In genomic region chr16:7185689-7186088, GRCh38 we compare ENCODE assay signal across 17 cellular contexts.
"Had no signal": no experiment of that assay in that cellular context is flagged by ENCODE, and none has a peak within 500 bp of the region (broad histone marks: within the 10 kb centered on the region; RNA-seq: fewer than 3 reads in every experiment).

No MANE protein-coding gene starts in this region.

- H3K27me3 Mint-ChIP-seq: stimulated activated naive B cell treated with anti-CD40 and anti-IgM and Interleukin-4, amounts not matched to agents 10 μg/mL and 1 μg/mL and 100 μg/mL, for 72 hours had no signal

- H3K4me3 Mint-ChIP-seq: activated T-cell treated with anti-CD3 and anti-CD28 coated beads, Interleukin-2, amount 50 U/mL, for 4 hours; natural killer cell; stimulated activated naive B cell treated with anti-CD40 and anti-IgM and Interleukin-4, amounts not matched to agents 10 μg/mL and 1 μg/mL and 100 μg/mL, for 72 hours; T-helper 2 cell treated with Interferon-gamma antibody and Interleukin-4, amounts not matched to agents 5 μg/mL and 100 μg/mL, for 36 hours had no signal

- DNase-seq: activated CD4-positive, alpha-beta T cell treated with anti-CD3 and anti-CD28 coated beads, Interleukin-2, amount 50 U/mL, for 4 hours; activated effector memory CD4-positive, alpha-beta T cell treated with anti-CD3 and anti-CD28 coated beads, Interleukin-2, amount 50 U/mL, for 16 hours; activated T-cell treated with anti-CD3 and anti-CD28 coated beads, Interleukin-2, amount 50 U/mL, for 4 hours; amniotic stem cell; body of pancreas; effector memory CD4-positive, alpha-beta T cell; left cardiac atrium; natural killer cell; occipital lobe; spleen; stimulated activated CD4-positive, alpha-beta T cell treated with anti-CD3 and anti-CD28 coated beads, Interleukin-2, amount 100 ng/mL, for 24 hours; stimulated activated naive B cell treated with anti-CD40 and anti-IgM and Interleukin-4, amounts not matched to agents 10 μg/mL and 1 μg/mL and 100 μg/mL, for 72 hours; substantia nigra; transverse colon had no signal

- H3K4me1 Mint-ChIP-seq: natural killer cell; stimulated activated naive B cell treated with anti-CD40 and anti-IgM and Interleukin-4, amounts not matched to agents 10 μg/mL and 1 μg/mL and 100 μg/mL, for 72 hours had no signal

- H3K36me3 Mint-ChIP-seq: natural killer cell; stimulated activated naive B cell treated with anti-CD40 and anti-IgM and Interleukin-4, amounts not matched to agents 10 μg/mL and 1 μg/mL and 100 μg/mL, for 72 hours had no signal

- H3K27ac Mint-ChIP-seq: activated naive CD4-positive, alpha-beta T cell treated with anti-CD3 and anti-CD28 coated beads, Interleukin-2, amount 50 U/mL, for 72 hours; natural killer cell; progenitor cell of endocrine pancreas; stimulated activated naive B cell treated with anti-CD40 and anti-IgM and Interleukin-4, amounts not matched to agents 10 μg/mL and 1 μg/mL and 100 μg/mL, for 72 hours; T-helper 2 cell treated with Interferon-gamma antibody and Interleukin-4, amounts not matched to agents 5 μg/mL and 100 μg/mL, for 36 hours had no signal
